ENCODE assay signal across 1 cellular context in the genomic region with DNA sequence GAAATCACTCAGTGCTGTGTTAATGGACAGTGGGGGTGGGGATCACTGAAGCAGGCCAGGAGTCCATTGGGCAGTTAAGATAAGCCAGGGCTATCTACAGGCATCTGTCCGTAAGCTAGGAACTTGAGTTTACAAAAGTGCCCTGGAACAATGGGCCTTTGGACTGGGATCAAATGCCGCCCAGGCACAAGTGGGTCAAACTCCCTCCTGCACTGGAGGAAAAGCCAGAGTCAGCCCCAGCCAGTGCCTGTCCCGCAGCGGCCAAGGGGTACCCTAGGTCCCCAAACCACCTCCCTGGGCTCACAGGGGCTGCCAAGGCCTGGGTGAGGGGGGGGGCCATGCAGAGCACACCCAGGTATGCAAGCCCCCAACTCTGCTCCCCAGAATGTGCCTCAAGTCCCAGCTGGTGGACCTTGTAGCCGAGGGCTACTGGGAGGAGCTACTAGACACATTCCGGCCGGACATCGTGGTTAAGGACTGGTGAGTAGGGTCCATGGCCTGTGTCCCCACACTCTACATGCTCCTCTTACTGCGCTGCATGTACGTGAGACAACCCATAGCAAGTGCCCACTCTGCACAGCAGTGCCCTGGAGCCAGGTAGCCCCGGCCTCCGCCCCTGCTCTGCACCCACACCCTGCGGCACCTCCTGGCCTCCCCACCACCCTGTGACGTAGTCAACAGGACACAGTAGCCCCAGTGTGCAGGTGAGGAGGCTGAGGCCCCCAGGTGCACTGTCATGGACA.
TF ChIP-seq lines count a peak whose summit lies in the region.

No MANE protein-coding gene starts in this region.

TF ChIP-seq in HepG2, 621 proteins besides CTCF, POLR2A, EP300 and RAD21 (continued from another document and continues in another):
- TF ChIP-seq GATA4 (IDR thresholded peaks at IDR 0.05; ENCODE audit: borderline replicate concordance, low read depth) = peak; percentile 81
- TF ChIP-seq SALL1 (CRISPR knock-in tag; IDR thresholded peaks at IDR 0.05) = peak; percentile 63
- TF ChIP-seq TBX2 (CRISPR knock-in tag; IDR thresholded peaks at IDR 0.05; ENCODE audit: borderline replicate concordance) = peak; percentile 80; the same call in 1 of the 2 replicates
- no peak for TF ChIP-seq NFAT5 (CRISPR knock-in tag; IDR thresholded peaks at IDR 0.05)
- TF ChIP-seq, protein P1, sequence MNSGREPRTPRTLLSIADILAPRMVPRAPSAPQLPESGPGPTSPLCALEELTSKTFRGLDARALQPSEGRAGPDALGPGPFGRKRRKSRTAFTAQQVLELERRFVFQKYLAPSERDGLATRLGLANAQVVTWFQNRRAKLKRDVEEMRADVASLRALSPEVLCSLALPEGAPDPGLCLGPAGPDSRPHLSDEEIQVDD (CRISPR knock-in tag; IDR thresholded peaks at IDR 0.05; ENCODE audit: borderline replicate concordance) = no peak
- TF ChIP-seq KLF12 (CRISPR knock-in tag; IDR thresholded peaks at IDR 0.05; ENCODE audit: borderline replicate concordance) = peak; percentile 55; the same call in 1 of the 2 replicates
- TF ChIP-seq ZNF264 (CRISPR knock-in tag; IDR thresholded peaks at IDR 0.05) = peak; percentile 70; the same call in 1 of the 2 replicates
- TF ChIP-seq PCBP2 (optimal IDR thresholded peaks at IDR 0.05; ENCODE audit: low read depth, low read length, poor library complexity, severe bottlenecking) = no peak
- no peak for TF ChIP-seq MATR3 (CRISPR knock-in tag; IDR thresholded peaks at IDR 0.05)
- no peak for TF ChIP-seq SPEN (CRISPR knock-in tag; IDR thresholded peaks at IDR 0.05; ENCODE audit: low read depth)
- TF ChIP-seq NONO (IDR thresholded peaks at IDR 0.05) = no peak
- TF ChIP-seq NONO (CRISPR knock-in tag; conservative IDR thresholded peaks at IDR 0.05) = peak; percentile 44; the same call in 1 of the 2 replicates
- TF ChIP-seq, protein P2, sequence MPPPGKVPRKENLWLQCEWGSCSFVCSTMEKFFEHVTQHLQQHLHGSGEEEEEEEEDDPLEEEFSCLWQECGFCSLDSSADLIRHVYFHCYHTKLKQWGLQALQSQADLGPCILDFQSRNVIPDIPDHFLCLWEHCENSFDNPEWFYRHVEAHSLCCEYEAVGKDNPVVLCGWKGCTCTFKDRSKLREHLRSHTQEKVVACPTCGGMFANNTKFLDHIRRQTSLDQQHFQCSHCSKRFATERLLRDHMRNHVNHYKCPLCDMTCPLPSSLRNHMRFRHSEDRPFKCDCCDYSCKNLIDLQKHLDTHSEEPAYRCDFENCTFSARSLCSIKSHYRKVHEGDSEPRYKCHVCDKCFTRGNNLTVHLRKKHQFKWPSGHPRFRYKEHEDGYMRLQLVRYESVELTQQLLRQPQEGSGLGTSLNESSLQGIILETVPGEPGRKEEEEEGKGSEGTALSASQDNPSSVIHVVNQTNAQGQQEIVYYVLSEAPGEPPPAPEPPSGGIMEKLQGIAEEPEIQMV (CRISPR knock-in tag; IDR thresholded peaks at IDR 0.05; ENCODE audit: low read depth) = no peak
- no peak for TF ChIP-seq ZNF770 (CRISPR knock-in tag; IDR thresholded peaks at IDR 0.05)
- no peak for TF ChIP-seq ZBTB1 (CRISPR knock-in tag; IDR thresholded peaks at IDR 0.05; ENCODE audit: borderline replicate concordance)
- peak; percentile 80 for TF ChIP-seq ASH2L (IDR thresholded peaks at IDR 0.05; ENCODE audit: insufficient read length, low read depth, low read length)
- TF ChIP-seq KDM5A (IDR thresholded peaks at IDR 0.05; ENCODE audit: borderline replicate concordance, low read length) = no peak
- TF ChIP-seq SIX1 (CRISPR knock-in tag; IDR thresholded peaks at IDR 0.05; ENCODE audit: borderline replicate concordance) = no peak
- TF ChIP-seq TOE1 (CRISPR knock-in tag; IDR thresholded peaks at IDR 0.05) = no peak
- TF ChIP-seq ZSCAN9 (CRISPR knock-in tag; IDR thresholded peaks at IDR 0.05; ENCODE audit: borderline replicate concordance) = no peak
- TF ChIP-seq ZNF552 (CRISPR knock-in tag; IDR thresholded peaks at IDR 0.05; ENCODE audit: borderline replicate concordance) = 0 out of 2 replicates have a peak, but pooled peaks have one; percentile 19
- TF ChIP-seq, protein P3, sequence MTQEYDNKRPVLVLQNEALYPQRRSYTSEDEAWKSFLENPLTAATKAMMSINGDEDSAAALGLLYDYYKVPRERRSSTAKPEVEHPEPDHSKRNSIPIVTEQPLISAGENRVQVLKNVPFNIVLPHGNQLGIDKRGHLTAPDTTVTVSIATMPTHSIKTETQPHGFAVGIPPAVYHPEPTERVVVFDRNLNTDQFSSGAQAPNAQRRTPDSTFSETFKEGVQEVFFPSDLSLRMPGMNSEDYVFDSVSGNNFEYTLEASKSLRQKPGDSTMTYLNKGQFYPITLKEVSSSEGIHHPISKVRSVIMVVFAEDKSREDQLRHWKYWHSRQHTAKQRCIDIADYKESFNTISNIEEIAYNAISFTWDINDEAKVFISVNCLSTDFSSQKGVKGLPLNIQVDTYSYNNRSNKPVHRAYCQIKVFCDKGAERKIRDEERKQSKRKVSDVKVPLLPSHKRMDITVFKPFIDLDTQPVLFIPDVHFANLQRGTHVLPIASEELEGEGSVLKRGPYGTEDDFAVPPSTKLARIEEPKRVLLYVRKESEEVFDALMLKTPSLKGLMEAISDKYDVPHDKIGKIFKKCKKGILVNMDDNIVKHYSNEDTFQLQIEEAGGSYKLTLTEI (CRISPR knock-in tag; conservative IDR thresholded peaks at IDR 0.05) = no peak
- TF ChIP-seq GZF1 (CRISPR knock-in tag; IDR thresholded peaks at IDR 0.05) = peak; percentile 84; the same call in 1 of the 2 replicates
- TF ChIP-seq, protein P4, sequence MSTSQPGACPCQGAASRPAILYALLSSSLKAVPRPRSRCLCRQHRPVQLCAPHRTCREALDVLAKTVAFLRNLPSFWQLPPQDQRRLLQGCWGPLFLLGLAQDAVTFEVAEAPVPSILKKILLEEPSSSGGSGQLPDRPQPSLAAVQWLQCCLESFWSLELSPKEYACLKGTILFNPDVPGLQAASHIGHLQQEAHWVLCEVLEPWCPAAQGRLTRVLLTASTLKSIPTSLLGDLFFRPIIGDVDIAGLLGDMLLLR (CRISPR knock-in tag; IDR thresholded peaks at IDR 0.05) = 0 out of 2 replicates have a peak, but pooled peaks have one; percentile 47
- no peak for TF ChIP-seq SP4 (CRISPR knock-in tag; IDR thresholded peaks at IDR 0.05)
- no peak for TF ChIP-seq TBP (CRISPR knock-in tag; IDR thresholded peaks at IDR 0.05)
- TF ChIP-seq, protein P5, sequence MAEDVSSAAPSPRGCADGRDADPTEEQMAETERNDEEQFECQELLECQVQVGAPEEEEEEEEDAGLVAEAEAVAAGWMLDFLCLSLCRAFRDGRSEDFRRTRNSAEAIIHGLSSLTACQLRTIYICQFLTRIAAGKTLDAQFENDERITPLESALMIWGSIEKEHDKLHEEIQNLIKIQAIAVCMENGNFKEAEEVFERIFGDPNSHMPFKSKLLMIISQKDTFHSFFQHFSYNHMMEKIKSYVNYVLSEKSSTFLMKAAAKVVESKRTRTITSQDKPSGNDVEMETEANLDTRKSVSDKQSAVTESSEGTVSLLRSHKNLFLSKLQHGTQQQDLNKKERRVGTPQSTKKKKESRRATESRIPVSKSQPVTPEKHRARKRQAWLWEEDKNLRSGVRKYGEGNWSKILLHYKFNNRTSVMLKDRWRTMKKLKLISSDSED (CRISPR knock-in tag; IDR thresholded peaks at IDR 0.05) = no peak
- TF ChIP-seq MAFG (CRISPR knock-in tag; IDR thresholded peaks at IDR 0.05) = peak; percentile 45; the same call in 1 of the 2 replicates
- TF ChIP-seq BCLAF1 (IDR thresholded peaks at IDR 0.05) = no peak
- peak; percentile 56; the same call in 1 of the 2 replicates for TF ChIP-seq ZGPAT (CRISPR knock-in tag; IDR thresholded peaks at IDR 0.05)
- no peak for TF ChIP-seq MED8 (CRISPR knock-in tag; IDR thresholded peaks at IDR 0.05; ENCODE audit: insufficient replicate concordance)
- no peak for TF ChIP-seq ZSCAN20 (CRISPR knock-in tag; IDR thresholded peaks at IDR 0.05; ENCODE audit: borderline replicate concordance)
- TF ChIP-seq KLF13 (CRISPR knock-in tag; IDR thresholded peaks at IDR 0.05) = no peak
- TF ChIP-seq ZNF761 (CRISPR knock-in tag; conservative IDR thresholded peaks at IDR 0.05) = 0 out of 2 replicates have a peak, but pooled peaks have one; percentile 33
- TF ChIP-seq NR2C2 (CRISPR knock-in tag; IDR thresholded peaks at IDR 0.05; ENCODE audit: borderline replicate concordance) = peak; percentile 52
- TF ChIP-seq, protein P6, sequence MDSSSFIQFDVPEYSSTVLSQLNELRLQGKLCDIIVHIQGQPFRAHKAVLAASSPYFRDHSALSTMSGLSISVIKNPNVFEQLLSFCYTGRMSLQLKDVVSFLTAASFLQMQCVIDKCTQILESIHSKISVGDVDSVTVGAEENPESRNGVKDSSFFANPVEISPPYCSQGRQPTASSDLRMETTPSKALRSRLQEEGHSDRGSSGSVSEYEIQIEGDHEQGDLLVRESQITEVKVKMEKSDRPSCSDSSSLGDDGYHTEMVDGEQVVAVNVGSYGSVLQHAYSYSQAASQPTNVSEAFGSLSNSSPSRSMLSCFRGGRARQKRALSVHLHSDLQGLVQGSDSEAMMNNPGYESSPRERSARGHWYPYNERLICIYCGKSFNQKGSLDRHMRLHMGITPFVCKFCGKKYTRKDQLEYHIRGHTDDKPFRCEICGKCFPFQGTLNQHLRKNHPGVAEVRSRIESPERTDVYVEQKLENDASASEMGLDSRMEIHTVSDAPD (CRISPR knock-in tag; IDR thresholded peaks at IDR 0.05) = 0 out of 2 replicates have a peak, but pooled peaks have one; percentile 50
- no peak for TF ChIP-seq MBNL3 (CRISPR knock-in tag; conservative IDR thresholded peaks at IDR 0.05)
